Comparison of ENCODE assay signal across 15 cellular contexts in the genomic region with DNA sequence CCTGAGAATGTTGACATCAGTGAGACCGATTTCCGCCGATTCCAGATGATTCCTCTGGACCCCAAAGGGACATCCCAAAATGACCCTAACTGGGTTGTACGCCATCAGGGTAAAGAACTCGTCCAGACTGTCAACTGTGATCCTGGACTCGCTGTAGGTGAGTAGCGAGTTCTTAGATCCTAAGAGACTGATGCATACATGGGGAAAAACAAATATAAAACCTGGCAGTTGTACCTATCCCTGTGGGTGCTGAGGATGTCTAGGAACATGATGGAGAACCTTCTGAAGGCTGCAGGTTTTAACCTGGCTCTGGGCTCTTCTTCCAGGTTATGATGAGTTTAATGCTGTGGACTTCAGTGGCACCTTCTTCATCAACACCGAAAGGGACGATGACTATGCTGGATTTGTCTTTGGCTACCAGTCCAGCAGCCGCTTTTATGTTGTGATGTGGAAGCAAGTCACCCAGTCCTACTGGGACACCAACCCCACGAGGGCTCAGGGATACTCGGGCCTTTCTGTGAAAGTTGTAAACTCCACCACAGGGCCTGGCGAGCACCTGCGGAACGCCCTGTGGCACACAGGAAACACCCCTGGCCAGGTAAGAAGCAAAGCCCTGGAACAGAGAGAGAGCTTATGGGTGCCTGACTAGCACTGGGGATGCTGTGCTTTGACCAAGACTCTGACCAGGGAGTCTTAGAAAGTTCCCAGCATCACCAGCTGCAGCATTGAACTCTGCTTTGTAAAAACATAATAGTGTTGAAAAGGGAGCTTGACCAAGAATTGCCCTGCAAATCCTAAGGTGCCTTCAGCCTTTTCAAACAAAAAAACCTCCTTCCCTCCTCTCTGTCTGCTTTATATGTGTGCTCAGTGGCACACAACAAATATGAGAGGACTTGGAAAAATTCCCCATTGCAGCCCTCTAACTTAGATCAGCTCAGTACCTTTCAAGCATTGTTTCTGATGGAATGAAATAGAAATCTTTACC. TPM values are rescaled to one million over a fixed set of nuclear protein-coding genes. Genes with fewer than 3 reads are reported as not detected.
A peak's percentile ranks its signal among the peaks of the same experiment; 100 is the strongest.
DNase-seq lines count a peak whose midpoint lies in the region; ATAC-seq, FAIRE-seq and TF ChIP-seq lines count a peak whose summit lies in the region.
"Had no signal": no experiment of that assay in that cellular context is flagged by ENCODE, and none has a peak within 500 bp of the region (broad histone marks: within the 10 kb centered on the region; RNA-seq: fewer than 3 reads in every experiment).

No MANE protein-coding gene starts in this region.

- H3K4me1 ChIP-seq in A549 (peaks cover 36% of the 10 kb centered on the region), ascending aorta (no peaks in the 10 kb centered on the region), uterus (peaks cover 0 to 7% of the 10 kb centered on the region in 2 donors)
- H3K4me1 ChIP-seq: pancreas had no signal

- H3K27ac Mint-ChIP-seq in HFFc6 (peak overlapping the region; percentile 86), chondrocyte (ENCODE audit: unreplicated experiment) (peak overlapping the region; percentile 74)
- H3K27ac Mint-ChIP-seq: B cell, type B pancreatic cell had no signal

- H3K4me1 Mint-ChIP-seq in HFFc6 (ENCODE audit: low read depth): peaks cover 89% of the 10 kb centered on the region
- H3K4me1 Mint-ChIP-seq in chondrocyte (ENCODE audit: low read depth): peaks cover 87% of the 10 kb centered on the region
- H3K4me1 Mint-ChIP-seq: B cell had no signal

- 92% methylated on average over 12 of the region's 15 CpGs for WGBS in A549 (ENCODE audit: missing lambda C conversion rate)

- H3K9me3 ChIP-seq in A549 (no peaks in the 10 kb centered on the region), ascending aorta (no peaks in the 10 kb centered on the region), uterus (no peaks in the 10 kb centered on the region)
- H3K9me3 ChIP-seq: MG63, pancreas had no signal

- H3K27ac ChIP-seq in A549: no peak overlapping the region
- no peak overlapping the region for H3K27ac ChIP-seq in ascending aorta
- no peak overlapping the region for H3K27ac ChIP-seq in uterus
- H3K27ac ChIP-seq: pancreas had no signal

- H3K36me3 ChIP-seq in ascending aorta (peaks cover 18 to 74% of the 10 kb centered on the region in 2 donors), uterus (peaks cover 5 to 6% of the 10 kb centered on the region in 2 donors)

- CTCF ChIA-PET in A549 (lab: Yijun Ruan, JAX): interaction anchor here (1.2 kb wide), 1 partner anchor 13 kb away, joined by 4 read pairs; no protein-coding TSS in a partner anchor

- ATAC-seq in A549 (peak; percentile 5 to 10; a peak in 2 of 6 replicates), GM19463 (IDR thresholded peaks at IDR 0.05; ENCODE audit: unreplicated experiment) (no peak)
- ATAC-seq: pancreas had no signal

- no peak for TF ChIP-seq EP300 in A549 (IDR thresholded peaks at IDR 0.05)

- POLR2A ChIA-PET in A549 (lab: Yijun Ruan, JAX): no interaction called here

- H3K9me3 Mint-ChIP-seq in HFFc6 (peaks cover 87% of the 10 kb centered on the region), chondrocyte (ENCODE audit: low read depth) (no peaks in the 10 kb centered on the region)
- H3K9me3 Mint-ChIP-seq: activated T-cell treated with anti-CD3 and anti-CD28 coated beads, Interleukin-2, amount 50 U/mL, for 4 hours; type B pancreatic cell had no signal

- H3K27me3 ChIP-seq in ascending aorta (no peaks in the 10 kb centered on the region), uterus (no peaks in the 10 kb centered on the region)
- H3K27me3 ChIP-seq: MG63, pancreas had no signal

- no peak for TF ChIP-seq RAD21 in A549 (conservative IDR thresholded peaks at IDR 0.05 in 1 of 2, IDR thresholded peaks at IDR 0.05 in 1 of 2)

- no peak overlapping the region for H3K4me2 ChIP-seq in A549

- H3K36me3 Mint-ChIP-seq in HFFc6 (ENCODE audit: low read depth) (peaks cover 87% of the 10 kb centered on the region), chondrocyte (ENCODE audit: low read depth) (peaks cover 72% of the 10 kb centered on the region)

- TF ChIP-seq POLR2A in A549 (IDR thresholded peaks at IDR 0.05; ENCODE audit: low read length) (no peak), uterus (IDR thresholded peaks at IDR 0.05) (no peak)

- H3K4me3 ChIP-seq in A549 (no peak overlapping the region), ascending aorta (no peak overlapping the region), uterus (no peak overlapping the region)
- H3K4me3 ChIP-seq: MG63, pancreas had no signal

- DNase-seq in A549 (ENCODE audit: low read depth in 1 of 2, low spot score in 1 of 2): no peak
- peak; percentile 56 for DNase-seq in HFFc6
- DNase-seq in chondrocyte (ENCODE audit: low spot score): no peak
- DNase-seq in kidney tubule cell (ENCODE audit: low spot score): peak; percentile 37
- no peak for DNase-seq in cerebellum (ENCODE audit: low spot score)
- DNase-seq in ascending aorta (ENCODE audit: low spot score in 2 of 2): no peak
- no peak for DNase-seq in uterus
- DNase-seq: activated T-cell treated with anti-CD3 and anti-CD28 coated beads, Interleukin-2, amount 50 U/mL, for 4 hours; anterior cingulate cortex; H7; MG63; pancreas had no signal

- H3K27me3 Mint-ChIP-seq in HFFc6 (ENCODE audit: insufficient read depth) (peaks cover 92% of the 10 kb centered on the region), chondrocyte (ENCODE audit: low read depth) (no peaks in the 10 kb centered on the region)
- H3K27me3 Mint-ChIP-seq: type B pancreatic cell had no signal

- TF ChIP-seq CTCF in A549 (IDR thresholded peaks at IDR 0.05): no peak
- TF ChIP-seq CTCF in HFFc6 (IDR thresholded peaks at IDR 0.05): no peak
- TF ChIP-seq CTCF in chondrocyte (IDR thresholded peaks at IDR 0.05): no peak
- no peak for TF ChIP-seq CTCF in ascending aorta (IDR thresholded peaks at IDR 0.05)
- TF ChIP-seq CTCF in uterus (IDR thresholded peaks at IDR 0.05): no peak

- intact Hi-C loops in ascending aorta (cut with DNase I) (loop anchor here (10.0 kb wide), 1 partner anchor 161 kb away; no protein-coding TSS in a partner anchor), uterus (cut with DNase I; ENCODE audit: low total_unique reads) (no loop called here)

- H3K4me3 Mint-ChIP-seq in HFFc6 (peak overlapping the region; percentile 90), chondrocyte (ENCODE audit: unreplicated experiment) (peak overlapping the region; percentile 47)
- H3K4me3 Mint-ChIP-seq: activated T-cell treated with anti-CD3 and anti-CD28 coated beads, Interleukin-2, amount 50 U/mL, for 4 hours; B cell; type B pancreatic cell had no signal

- FAIRE-seq in A549 (lab: Jason Lieb, UNC): no peak
- FAIRE-seq: pancreas had no signal

TF ChIP-seq in A549, 52 proteins besides CTCF, POLR2A, EP300 and RAD21:
- TF ChIP-seq HOXA7 (CRISPR knock-in tag; IDR thresholded peaks at IDR 0.05) (no peak), FOXS1 (CRISPR knock-in tag; IDR thresholded peaks at IDR 0.05) (no peak), E2F6 (IDR thresholded peaks at IDR 0.05; ENCODE audit: borderline replicate concordance, low read depth) (no peak), CBX8 (IDR thresholded peaks at IDR 0.05) (no peak), USF2 (IDR thresholded peaks at IDR 0.05) (no peak)

RNA-seq across cellular contexts. Expression of gene THBS1, which starts 12.5 kb away (rescaled TPM):
- polyA plus RNA-seq in A549 (2011; rRNA removed) (46.8 and 53.5 TPM in 2 replicates), A549 (2017; fragmentation: RNase III; extraction: RNeasy Plus Mini Kit Qiagen cat#74134 plus additional on column Dnase treatment) (54.4 to 63.5 TPM (median 54.9 TPM) in 3 replicates)
- 34.1 and 36.8 TPM in 2 replicates for polyA plus RNA-seq in A549 (2012; cell fraction: cytosol; rRNA removed)
- polyA plus RNA-seq in A549 (2012; cell fraction: nucleus; rRNA removed): 260 and 262 TPM in 2 replicates
- 374 and 456 TPM in 2 replicates for polyA minus RNA-seq in A549 (2011; rRNA and poly(A)+ RNA removed)
- 1,000 to 10,000 TPM; 7,606 to 9,130 (median 7,816) TPM for total RNA-seq in HFFc6 (2021; fragmentation: NEBNext Ultra II Directional; extraction: Animal tissue kit (Norgen Biotek cat#: 25700))
- total RNA-seq in chondrocyte (1,967 to 2,361 TPM (median 2,311 TPM) in 3 replicates), cerebellum (58.4 TPM), ascending aorta (725 TPM), uterus (100 to 1,000 TPM; 119 to 341 (median 210) TPM)

Comparison
In these comparisons a context has a peak if more than half of its experiments do, and no peak if none do; other contexts are left out.
1. DNase-seq: peak in HFFc6 (single experiment) and kidney tubule cell (single experiment); none in A549 (0 of 2), chondrocyte (single experiment), cerebellum (single experiment), ascending aorta (0 of 2) and uterus (0 of 2).